2 cellular contexts compared by ENCODE assay signal in the genomic region with DNA sequence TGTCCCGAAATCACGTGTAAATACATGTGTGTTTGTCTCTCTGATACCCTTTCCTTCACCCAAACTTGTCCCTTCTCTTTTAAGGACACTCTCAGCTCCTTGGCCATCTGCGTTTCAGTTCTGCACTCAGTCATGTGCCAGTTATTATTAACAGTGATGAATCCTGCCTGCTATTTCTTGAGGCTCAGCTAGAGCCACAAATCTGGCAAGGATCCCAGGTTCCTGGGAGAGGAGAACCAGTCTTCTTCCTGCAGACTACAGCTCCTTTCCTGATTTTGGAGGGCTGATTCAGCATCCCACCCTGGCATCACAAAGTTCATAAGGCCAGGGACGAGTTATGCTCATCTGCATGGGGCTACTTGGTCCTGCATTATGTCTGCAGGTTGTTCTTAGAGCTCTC.
TF ChIP-seq lines count a peak whose summit lies in the region.

No MANE protein-coding gene starts in this region.

TF ChIP-seq in liver, 16 proteins besides CTCF, POLR2A, EP300 and RAD21:
- no peak for TF ChIP-seq GABPA (IDR thresholded peaks at IDR 0.05 in 1 of 2, conservative IDR thresholded peaks at IDR 0.05 in 1 of 2)

TF ChIP-seq in HepG2, 621 proteins besides CTCF, POLR2A, EP300 and RAD21:
- TF ChIP-seq POGK (CRISPR knock-in tag; conservative IDR thresholded peaks at IDR 0.05), result no peak
- no peak for TF ChIP-seq ZFP37 (CRISPR knock-in tag; IDR thresholded peaks at IDR 0.05; ENCODE audit: borderline replicate concordance)
- TF ChIP-seq STAT5B (CRISPR knock-in tag; IDR thresholded peaks at IDR 0.05), result no peak
